8 cellular contexts compared by ENCODE assay signal in the genomic region with DNA sequence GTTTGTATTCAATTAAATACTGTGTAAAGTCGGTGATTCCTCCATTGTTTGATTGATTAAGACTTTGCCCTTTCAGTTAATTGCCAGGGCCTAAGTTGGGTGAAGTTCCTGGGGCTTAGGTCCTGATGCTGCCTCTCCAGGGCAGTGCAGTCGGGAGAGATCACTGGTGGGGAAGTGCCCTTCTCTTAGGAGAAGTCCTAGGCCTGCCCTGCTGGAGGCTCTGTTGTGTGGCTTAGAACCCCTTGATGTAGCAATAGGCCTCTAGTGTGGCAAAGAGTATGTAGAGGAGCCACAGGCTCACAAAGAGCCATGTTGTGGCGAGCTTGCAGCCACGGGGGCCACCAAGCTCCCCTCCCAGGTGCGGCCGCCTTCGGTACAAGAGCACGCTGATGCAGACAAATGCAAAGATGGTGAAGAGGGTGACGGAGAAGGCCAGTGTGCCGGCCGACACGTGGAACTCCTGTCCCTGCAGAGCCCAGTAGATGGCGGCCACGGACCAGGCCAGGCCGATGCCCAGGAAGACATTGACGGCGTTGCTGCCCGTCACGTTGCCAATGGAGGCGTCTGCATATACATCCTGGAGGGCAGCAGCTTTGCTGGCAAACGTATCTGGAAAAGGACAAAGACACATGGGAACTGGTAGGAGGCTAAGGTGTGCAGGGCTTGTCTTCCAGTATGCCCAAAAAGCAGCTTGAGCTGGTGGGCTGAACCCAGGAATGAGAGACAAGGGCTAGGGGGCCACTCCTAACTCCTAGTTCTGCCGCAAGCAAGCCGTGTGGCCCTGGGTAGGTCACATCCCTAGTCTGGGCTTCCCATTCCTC.
DNase-seq lines count a peak whose midpoint lies in the region; ATAC-seq and TF ChIP-seq lines count a peak whose summit lies in the region.

No MANE protein-coding gene starts in this region.

- H4K5ac ChIP-seq in H9 (ENCODE audit: insufficient read length, low read depth, low read length), result no peak overlapping the region

- no peak overlapping the region for H2AK5ac ChIP-seq in H9 (ENCODE audit: insufficient read length, low read length)

- H3K4me3 Mint-ChIP-seq in H9 (no peak overlapping the region), MCF 10A (ENCODE audit: unreplicated experiment) (no peak overlapping the region)
- no peak overlapping the region for H3K4me3 Mint-ChIP-seq in activated T-helper 2 cell treated with anti-CD3 and anti-CD28 coated beads, Interferon-gamma antibody, Interleukin-2, Interleukin-4, amounts not matched to agents 10 μg/mL and 5 μg/mL and 100 μg/mL, durations not matched to agents 14 hours and 24 hours and 36 hours (ENCODE audit: low read depth)

- H2BK20ac ChIP-seq in H9 (ENCODE audit: low read depth, low read length, poor library complexity, severe bottlenecking), result no peak overlapping the region

- H3K27me3 ChIP-seq in H9 (ENCODE audit: insufficient read depth, low read length), result no peaks in the 10 kb centered on the region
- no peaks in the 10 kb centered on the region for H3K27me3 ChIP-seq in testis

- H3K79me2 ChIP-seq in H9 (ENCODE audit: insufficient read depth, low read length), result no peaks in the 10 kb centered on the region

- no peak overlapping the region for H2BK15ac ChIP-seq in H9 (ENCODE audit: low read depth, low read length)

- peaks cover 3% of the 10 kb centered on the region for H3K27me3 Mint-ChIP-seq in H9 (ENCODE audit: low read depth)
- H3K27me3 Mint-ChIP-seq in MCF 10A (ENCODE audit: insufficient read depth, unreplicated experiment), result peaks cover 13% of the 10 kb centered on the region
- peaks cover 11% of the 10 kb centered on the region for H3K27me3 Mint-ChIP-seq in activated T-helper 2 cell treated with anti-CD3 and anti-CD28 coated beads, Interferon-gamma antibody, Interleukin-2, Interleukin-4, amounts not matched to agents 10 μg/mL and 5 μg/mL and 100 μg/mL, durations not matched to agents 14 hours and 24 hours and 36 hours (ENCODE audit: low read depth)

- H3K36me3 ChIP-seq in testis (ENCODE audit: low read depth, missing control alignments), result no peaks in the 10 kb centered on the region

- no peak for TF ChIP-seq POLR2A in testis (IDR thresholded peaks at IDR 0.05)

- intact Hi-C loops in MCF 10A (cut with micrococcal nuclease), result loop anchor here (1.0 to 2.0 kb wide), 2 partner anchors 28 to 273 kb away; no protein-coding TSS in a partner anchor
- intact Hi-C loops in testis (cut with DNase I; ENCODE audit: low total_unique reads), result no loop called here
- intact Hi-C loops in activated T-helper 2 cell treated with anti-CD3 and anti-CD28 coated beads, Interferon-gamma antibody, Interleukin-2, Interleukin-4, amounts not matched to agents 10 μg/mL and 5 μg/mL and 100 μg/mL, durations not matched to agents 14 hours and 24 hours and 36 hours (cut with micrococcal nuclease), result no loop called here

- H3K4me3 ChIP-seq in AG09309 (ENCODE audit: control insufficient read depth, low read depth, low read length) (no peak overlapping the region), testis (no peak overlapping the region)

- H2AFZ ChIP-seq in H9 (ENCODE audit: low read length), result no peak overlapping the region

- H3K9me3 Mint-ChIP-seq in H9 (no peaks in the 10 kb centered on the region), MCF 10A (ENCODE audit: unreplicated experiment) (no peaks in the 10 kb centered on the region)
- no peaks in the 10 kb centered on the region for H3K9me3 Mint-ChIP-seq in activated T-helper 2 cell treated with anti-CD3 and anti-CD28 coated beads, Interferon-gamma antibody, Interleukin-2, Interleukin-4, amounts not matched to agents 10 μg/mL and 5 μg/mL and 100 μg/mL, durations not matched to agents 14 hours and 24 hours and 36 hours

- no peak overlapping the region for H4K8ac ChIP-seq in H9 (replicated peaks; ENCODE audit: insufficient read length, low read depth, low read length)

- H2BK120ac ChIP-seq in H9 (ENCODE audit: low read depth, low read length, poor library complexity, severe bottlenecking), result no peak overlapping the region

- no peak overlapping the region for H3K23ac ChIP-seq in H9 (ENCODE audit: insufficient read length, low read depth, low read length)

- H3K27ac Mint-ChIP-seq in H9 (no peak overlapping the region), MCF 10A (ENCODE audit: low read depth, unreplicated experiment) (no peak overlapping the region)
- H3K27ac Mint-ChIP-seq in activated T-helper 2 cell treated with anti-CD3 and anti-CD28 coated beads, Interferon-gamma antibody, Interleukin-2, Interleukin-4, amounts not matched to agents 10 μg/mL and 5 μg/mL and 100 μg/mL, durations not matched to agents 14 hours and 24 hours and 36 hours, result no peak overlapping the region

- H3K27ac ChIP-seq in H9 (ENCODE audit: insufficient read length, low read depth, low read length), result no peak overlapping the region
- no peak overlapping the region for H3K27ac ChIP-seq in testis

- no peak overlapping the region for H3K4ac ChIP-seq in H9 (ENCODE audit: low read depth, low read length)

- no peak overlapping the region for H2BK12ac ChIP-seq in H9 (ENCODE audit: insufficient read length, low read depth, low read length)

- H4K20me1 ChIP-seq in H9 (ENCODE audit: control insufficient read depth, insufficient read depth, insufficient read length), result no peaks in the 10 kb centered on the region

- WGBS in H9 (ENCODE audit: extremely low coverage, insufficient read length, low lambda C conversion rate), result no CpG with 5 or more reads among the region's 23 CpGs
- 33 to 59% methylated on average over 8 to 23 of the region's 23 CpGs for WGBS in testis, 2 donors

- POLR2A ChIA-PET in MCF 10A (lab: Yijun Ruan, JAX), result no interaction called here

- CTCF ChIA-PET in MCF 10A (lab: Yijun Ruan, JAX), result interaction anchor here (0.6 to 4.4 kb wide), 22 partner anchors 11 to 772 kb away, joined by 3 to 32 read pairs (median 4); no protein-coding TSS in a partner anchor

- no peaks in the 10 kb centered on the region for H3K23me2 ChIP-seq in H9 (ENCODE audit: insufficient read length, low read depth, low read length, poor library complexity, severe bottlenecking)

- TF ChIP-seq CTCF in AG09309 (IDR thresholded peaks at IDR 0.05; ENCODE audit: control insufficient read depth, insufficient read depth, low read depth, low read length, missing control alignments), result peak; percentile 79
- peak; percentile 91 for TF ChIP-seq CTCF in H9 (conservative IDR thresholded peaks at IDR 0.05)
- peak; percentile 88 for TF ChIP-seq CTCF in MCF 10A (IDR thresholded peaks at IDR 0.05; ENCODE audit: unreplicated experiment)
- peak in 2 of 3 experiments; percentile 41 to 47 for TF ChIP-seq CTCF in testis (IDR thresholded peaks at IDR 0.05)

- H3K9ac ChIP-seq in H9 (ENCODE audit: extremely low read depth, insufficient read length, low read length), result no peak overlapping the region

- H3K4me1 Mint-ChIP-seq in H9 (no peaks in the 10 kb centered on the region; a peak in 1 of 4 replicates), MCF 10A (ENCODE audit: insufficient read depth, unreplicated experiment) (peaks cover 13% of the 10 kb centered on the region)
- H3K4me1 Mint-ChIP-seq in activated T-helper 2 cell treated with anti-CD3 and anti-CD28 coated beads, Interferon-gamma antibody, Interleukin-2, Interleukin-4, amounts not matched to agents 10 μg/mL and 5 μg/mL and 100 μg/mL, durations not matched to agents 14 hours and 24 hours and 36 hours (ENCODE audit: low read depth), result no peaks in the 10 kb centered on the region

- DNase-seq in AG09309 (ENCODE audit: low read depth), result no peak
- DNase-seq in H9, result peak; percentile 90
- DNase-seq in NCI-H524 treated with DMSO at 0.1 percent for 48 hours (lab: John Stamatoyannopoulos, UW), result peak; percentile 73
- DNase-seq in MCF 10A (ENCODE audit: unreplicated experiment), result peak; percentile 68
- DNase-seq in iris pigment epithelial cell (ENCODE audit: low read depth), result peak; percentile 56
- peak; percentile 80 for DNase-seq in testis
- DNase-seq in activated T-helper 2 cell treated with anti-CD3 and anti-CD28 coated beads, Interferon-gamma antibody, Interleukin-2, Interleukin-4, amounts not matched to agents 10 μg/mL and 5 μg/mL and 100 μg/mL, durations not matched to agents 14 hours and 24 hours and 36 hours (ENCODE audit: low spot score), result no peak

- no peak overlapping the region for H2BK5ac ChIP-seq in H9 (ENCODE audit: insufficient read length, low read length)

- H3T11ph ChIP-seq in H9 (ENCODE audit: low read length), result no peak overlapping the region

- no peaks in the 10 kb centered on the region for H3K4me1 ChIP-seq in H9 (ENCODE audit: insufficient read depth, low read length)
- H3K4me1 ChIP-seq in testis, result no peaks in the 10 kb centered on the region

- H3K79me1 ChIP-seq in H9 (ENCODE audit: insufficient read depth, low read depth, low read length, poor library complexity, severe bottlenecking), result no peaks in the 10 kb centered on the region

- no peaks in the 10 kb centered on the region for H3K9me3 ChIP-seq in H9 (ENCODE audit: control insufficient read depth, low read depth, low read length)
- no peaks in the 10 kb centered on the region for H3K9me3 ChIP-seq in testis

- H3K4me2 ChIP-seq in H9 (ENCODE audit: insufficient read depth, insufficient read length, low read length), result no peak overlapping the region

- no peak for ATAC-seq in GM19452 (IDR thresholded peaks at IDR 0.05; ENCODE audit: unreplicated experiment)

- no peak overlapping the region for H4K91ac ChIP-seq in H9 (ENCODE audit: insufficient read length, low read depth, low read length)

- no peak overlapping the region for H3K18ac ChIP-seq in H9 (ENCODE audit: insufficient read length, low read depth, low read length)

- H3K36me3 Mint-ChIP-seq in H9 (ENCODE audit: insufficient read depth in 1 of 3, low read depth in 3 of 3), result no peaks in the 10 kb centered on the region
- H3K36me3 Mint-ChIP-seq in MCF 10A (ENCODE audit: insufficient read depth, unreplicated experiment), result peaks cover 5% of the 10 kb centered on the region
- no peaks in the 10 kb centered on the region for H3K36me3 Mint-ChIP-seq in activated T-helper 2 cell treated with anti-CD3 and anti-CD28 coated beads, Interferon-gamma antibody, Interleukin-2, Interleukin-4, amounts not matched to agents 10 μg/mL and 5 μg/mL and 100 μg/mL, durations not matched to agents 14 hours and 24 hours and 36 hours (ENCODE audit: low read depth)

- no TSS peak for BruUV-seq in MCF 10A (replicated peaks; lab: Mats Ljungman, UMichigan)

- H3K14ac ChIP-seq in H9 (ENCODE audit: insufficient read depth, low read length), result no peak overlapping the region

- no peak overlapping the region for H3K56ac ChIP-seq in H9 (ENCODE audit: insufficient read length, low read depth, low read length)

Comparison
In these comparisons a context has a peak if more than half of its experiments do, and no peak if none do; other contexts are left out.
1. DNase-seq: peak in H9 (single experiment), NCI-H524 treated with DMSO at 0.1 percent for 48 hours (single experiment), MCF 10A (single experiment), iris pigment epithelial cell (single experiment) and testis (single experiment); none in AG09309 (single experiment) and activated T-helper 2 cell treated with anti-CD3 and anti-CD28 coated beads, Interferon-gamma antibody, Interleukin-2, Interleukin-4, amounts not matched to agents 10 μg/mL and 5 μg/mL and 100 μg/mL, durations not matched to agents 14 hours and 24 hours and 36 hours (single experiment).
2. Peak in every context shown above with its lines, with median percentiles within 50 percentile points of each other: CTCF ChIP-seq.